ENCODE assay signal across 1 cellular context in genomic region chr22:37676691-37677627, GRCh38.
TF ChIP-seq lines count a peak whose summit lies in the region.

No MANE protein-coding gene starts in this region.

TF ChIP-seq in HEK293, 187 proteins besides CTCF, POLR2A, EP300 and RAD21 (continued from another document):
- TF ChIP-seq BCL6B (tag by site-specific recombination; IDR thresholded peaks at IDR 0.05): peak; percentile 60; the same call in 1 of the 2 replicates
- peak; percentile 53; the same call in 1 of the 2 replicates for TF ChIP-seq ZNF449 (tag by site-specific recombination; IDR thresholded peaks at IDR 0.05)
- no peak for TF ChIP-seq ZNF350 (tag by site-specific recombination; IDR thresholded peaks at IDR 0.05)
- no peak for TF ChIP-seq ZNF48 (tag by site-specific recombination; IDR thresholded peaks at IDR 0.05)
- no peak for TF ChIP-seq GLI2 (tag by site-specific recombination; IDR thresholded peaks at IDR 0.05; ENCODE audit: borderline replicate concordance, low read depth)
- no peak for TF ChIP-seq SCRT1 (tag by site-specific recombination; IDR thresholded peaks at IDR 0.05; ENCODE audit: borderline replicate concordance)
- no peak for TF ChIP-seq ZNF362 (tag by site-specific recombination; IDR thresholded peaks at IDR 0.05)
- no peak for TF ChIP-seq ZFP41 (tag by site-specific recombination; IDR thresholded peaks at IDR 0.05; ENCODE audit: borderline replicate concordance)
- peak; percentile 39; the same call in 1 of the 2 replicates for TF ChIP-seq OSR2 (tag by site-specific recombination; IDR thresholded peaks at IDR 0.05)
- peak; percentile 49; the same call in 1 of the 2 replicates for TF ChIP-seq ZBTB6 (tag by site-specific recombination; IDR thresholded peaks at IDR 0.05)
- no peak for TF ChIP-seq ZNF157 (tag by site-specific recombination; IDR thresholded peaks at IDR 0.05)
- peak; percentile 97 for TF ChIP-seq PATZ1 (tag by site-specific recombination; IDR thresholded peaks at IDR 0.05)
- peak; percentile 91 for TF ChIP-seq EGR2 (tag by site-specific recombination; IDR thresholded peaks at IDR 0.05; ENCODE audit: low read depth)
- no peak for TF ChIP-seq ZNF433 (tag by site-specific recombination; IDR thresholded peaks at IDR 0.05; ENCODE audit: low read depth)
- peak; percentile 78; the same call in 1 of the 2 replicates for TF ChIP-seq KLF7 (tag by site-specific recombination; IDR thresholded peaks at IDR 0.05; ENCODE audit: borderline replicate concordance)
- TF ChIP-seq ZNF837 (tag by site-specific recombination; IDR thresholded peaks at IDR 0.05): no peak
- no peak for TF ChIP-seq ZNF555 (tag by site-specific recombination; conservative IDR thresholded peaks at IDR 0.05)
- no peak for TF ChIP-seq ZNF174 (tag by site-specific recombination; IDR thresholded peaks at IDR 0.05)
- no peak for TF ChIP-seq ZNF266 (tag by site-specific recombination; IDR thresholded peaks at IDR 0.05; ENCODE audit: low read depth)
- no peak for TF ChIP-seq PBX3 (CRISPR knock-in tag; IDR thresholded peaks at IDR 0.05)
- TF ChIP-seq ZFP69B (tag by site-specific recombination; IDR thresholded peaks at IDR 0.05): peak; percentile 64
- TF ChIP-seq ZNF624 (tag by site-specific recombination; IDR thresholded peaks at IDR 0.05): no peak
- TF ChIP-seq ZNF518A (tag by site-specific recombination; conservative IDR thresholded peaks at IDR 0.05; ENCODE audit: low read depth): no peak
- TF ChIP-seq ZNF274 (IDR thresholded peaks at IDR 0.05; ENCODE audit: low read length): no peak
- no peak for TF ChIP-seq ZNF274 (tag by site-specific recombination; IDR thresholded peaks at IDR 0.05; ENCODE audit: borderline replicate concordance)
- no peak for TF ChIP-seq ZNF776 (tag by site-specific recombination; IDR thresholded peaks at IDR 0.05; ENCODE audit: borderline replicate concordance)
- TF ChIP-seq ZBTB26 (tag by site-specific recombination; optimal IDR thresholded peaks at IDR 0.05): peak; percentile 31
- no peak for TF ChIP-seq OVOL3 (tag by site-specific recombination; IDR thresholded peaks at IDR 0.05)
- TF ChIP-seq ZNF19 (tag by site-specific recombination; IDR thresholded peaks at IDR 0.05; ENCODE audit: low read depth): no peak
- TF ChIP-seq REST (tag by site-specific recombination; IDR thresholded peaks at IDR 0.05): no peak
- TF ChIP-seq RBAK (tag by site-specific recombination; IDR thresholded peaks at IDR 0.05): no peak
- TF ChIP-seq KLF16 (tag by site-specific recombination; IDR thresholded peaks at IDR 0.05): peak; percentile 91
